Comparison of ENCODE assay signal across 7 cellular contexts in the genomic region with DNA sequence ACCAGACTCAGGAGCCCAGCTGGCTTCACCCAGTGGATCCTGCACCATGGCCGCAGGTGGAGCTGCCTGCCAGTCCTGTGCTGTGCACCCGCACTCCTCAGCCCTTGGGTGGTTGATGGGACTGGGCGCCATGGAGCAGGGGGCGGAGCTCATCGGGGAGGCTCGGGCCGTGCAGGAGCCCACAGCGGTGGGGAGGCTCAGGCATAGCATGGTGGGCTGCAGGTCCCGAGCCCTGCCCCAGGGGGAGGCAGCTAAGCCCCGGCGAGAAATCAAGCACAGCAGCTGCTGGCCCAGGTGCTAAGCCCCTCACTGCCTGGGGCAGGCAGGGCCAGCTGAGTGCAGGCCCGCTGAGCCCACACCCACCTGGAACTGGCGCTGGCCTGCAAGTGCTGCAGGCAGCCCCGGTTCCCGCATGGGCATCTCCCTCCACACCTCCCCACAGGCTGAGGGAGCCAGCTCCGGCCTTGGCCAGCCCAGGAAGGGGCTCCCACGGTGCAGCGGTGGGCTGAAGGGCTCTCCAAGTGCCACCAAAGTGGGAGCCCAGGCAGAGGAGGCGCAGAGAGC.
"Had no signal": no experiment of that assay in that cellular context is flagged by ENCODE, and none has a peak within 500 bp of the region (broad histone marks: within the 10 kb centered on the region; RNA-seq: fewer than 3 reads in every experiment).

No MANE protein-coding gene starts in this region.

- FAIRE-seq: G401.6, GM12878, GM12891, GM12892, GM18507 had no signal

- ATAC-seq: GM12878 had no signal

- DNase-seq: GDM1, GF-D8 had no signal

- H3K4me3 ChIP-seq: GM12878 had no signal
